Comparison of ENCODE assay signal across 26 cellular contexts in genomic region chr9:111237447-111237846, GRCh38.
"Had no signal": no experiment of that assay in that cellular context is flagged by ENCODE, and none has a peak within 500 bp of the region (broad histone marks: within the 10 kb centered on the region; RNA-seq: fewer than 3 reads in every experiment).

No MANE protein-coding gene starts in this region.

- H3K4me1 Mint-ChIP-seq: memory B cell; natural killer cell; stimulated activated naive B cell treated with anti-CD40 and anti-IgM and Interleukin-4, amounts not matched to agents 10 μg/mL and 1 μg/mL and 100 μg/mL, for 72 hours had no signal

- H3K9me3 ChIP-seq: esophagus muscularis mucosa, gastrocnemius medialis, left ventricle myocardium inferior, lower lobe of right lung, pancreas, spleen, stomach had no signal

- H3K27ac Mint-ChIP-seq: effector memory CD8-positive, alpha-beta T cell; immature natural killer cell; memory B cell; mesothelial cell of epicardium; natural killer cell; progenitor cell of endocrine pancreas; stimulated activated naive B cell treated with anti-CD40 and anti-IgM and Interleukin-4, amounts not matched to agents 10 μg/mL and 1 μg/mL and 100 μg/mL, for 72 hours had no signal

- ATAC-seq: effector memory CD8-positive, alpha-beta T cell; gastrocnemius medialis; left cardiac atrium; lower lobe of right lung; natural killer cell; pancreas; right cardiac atrium; stimulated activated naive B cell treated with anti-CD40 and anti-IgM and Interleukin-4, amounts not matched to agents 10 μg/mL and 1 μg/mL and 100 μg/mL, for 72 hours had no signal

- H3K4me1 ChIP-seq: esophagus muscularis mucosa, gastrocnemius medialis, left ventricle myocardium inferior, lower lobe of right lung, pancreas, spleen, stomach had no signal

- H3K27me3 ChIP-seq: esophagus muscularis mucosa, gastrocnemius medialis, pancreas, spleen, stomach had no signal

- H3K27me3 Mint-ChIP-seq: effector memory CD8-positive, alpha-beta T cell; progenitor cell of endocrine pancreas; stimulated activated naive B cell treated with anti-CD40 and anti-IgM and Interleukin-4, amounts not matched to agents 10 μg/mL and 1 μg/mL and 100 μg/mL, for 72 hours had no signal

- H3K9me3 Mint-ChIP-seq: effector memory CD8-positive, alpha-beta T cell; immature natural killer cell; memory B cell; mesothelial cell of epicardium; natural killer cell; stimulated activated naive B cell treated with anti-CD40 and anti-IgM and Interleukin-4, amounts not matched to agents 10 μg/mL and 1 μg/mL and 100 μg/mL, for 72 hours had no signal

- H3K36me3 Mint-ChIP-seq: immature natural killer cell; memory B cell; mesothelial cell of epicardium; natural killer cell; stimulated activated naive B cell treated with anti-CD40 and anti-IgM and Interleukin-4, amounts not matched to agents 10 μg/mL and 1 μg/mL and 100 μg/mL, for 72 hours had no signal

- H3K36me3 ChIP-seq: esophagus muscularis mucosa, gastrocnemius medialis, left ventricle myocardium inferior, lower lobe of right lung, pancreas, spleen, stomach had no signal

- H3K27ac ChIP-seq: epithelial cell of prostate, esophagus muscularis mucosa, gastrocnemius medialis, left ventricle myocardium inferior, lower lobe of right lung, pancreas, spleen, stomach had no signal

- H3K4me3 Mint-ChIP-seq: effector memory CD8-positive, alpha-beta T cell; immature natural killer cell; memory B cell; mesothelial cell of epicardium; natural killer cell; stimulated activated naive B cell treated with anti-CD40 and anti-IgM and Interleukin-4, amounts not matched to agents 10 μg/mL and 1 μg/mL and 100 μg/mL, for 72 hours had no signal

- DNase-seq: cortex of kidney; effector memory CD8-positive, alpha-beta T cell; gastrocnemius medialis; glutamatergic neuron; left cardiac atrium; left ventricle myocardium inferior; lower lobe of right lung; natural killer cell; occipital lobe; pancreas; right cardiac atrium; spleen; stimulated activated CD4-positive, alpha-beta T cell treated with anti-CD3 and anti-CD28 coated beads, Interleukin-15, amount 100 ng/mL, for 24 hours; stimulated activated CD4-positive, alpha-beta T cell treated with anti-CD3 and anti-CD28 coated beads, Interleukin-1b, Interleukin-23, amount 100 ng/mL, for 48 hours; stimulated activated CD4-positive, alpha-beta T cell treated with anti-CD3 and anti-CD28 coated beads, Interleukin-4, amount 100 ng/mL, for 24 hours; stimulated activated naive B cell treated with anti-CD40 and anti-IgM and Interleukin-4, amounts not matched to agents 10 μg/mL and 1 μg/mL and 100 μg/mL, for 72 hours; stomach; substantia nigra had no signal

- H3K4me3 ChIP-seq: esophagus muscularis mucosa, gastrocnemius medialis, left ventricle myocardium inferior, lower lobe of right lung, pancreas, spleen, stomach had no signal

- FAIRE-seq: keratinocyte, pancreas, urothelium cell line had no signal
